ENCODE assay signal across 9 cellular contexts in genomic region chr4:116925900-116926457, GRCh38.
DNase-seq lines count a peak whose midpoint lies in the region; ATAC-seq and TF ChIP-seq lines count a peak whose summit lies in the region.
"Had no signal": no experiment of that assay in that cellular context is flagged by ENCODE, and none has a peak within 500 bp of the region (broad histone marks: within the 10 kb centered on the region; RNA-seq: fewer than 3 reads in every experiment).

No MANE protein-coding gene starts in this region.

- CTCF ChIA-PET in activated CD4-positive, alpha-beta T cell treated with anti-CD3 and anti-CD28 coated beads for 36 hours (lab: Charles Lee), result no interaction called here

- POLR2A ChIA-PET in activated CD4-positive, alpha-beta T cell treated with anti-CD3 and anti-CD28 coated beads for 36 hours (lab: Charles Lee), result no interaction called here

- H3K9ac ChIP-seq in endodermal cell (ENCODE audit: extremely low read depth, low read length, poor library complexity, severe bottlenecking), result peak overlapping the region; percentile 49

- peaks cover 15% of the 10 kb centered on the region for H3K4me1 Mint-ChIP-seq in endodermal cell
- H3K4me1 Mint-ChIP-seq in activated CD4-positive, alpha-beta T cell treated with anti-CD3 and anti-CD28 coated beads for 36 hours, result no peaks in the 10 kb centered on the region

- peaks cover 9% of the 10 kb centered on the region for H3K27me3 Mint-ChIP-seq in endodermal cell (ENCODE audit: insufficient read depth)
- H3K27me3 Mint-ChIP-seq in activated CD4-positive, alpha-beta T cell treated with anti-CD3 and anti-CD28 coated beads for 36 hours, result peaks cover 11% of the 10 kb centered on the region

- H3K27ac ChIP-seq in endodermal cell (ENCODE audit: low read depth, low read length) (no peak overlapping the region), lung (ENCODE audit: low read depth in 1 of 2, low read length in 1 of 2) (no peak overlapping the region), testis (no peak overlapping the region)

- no peak for TF ChIP-seq POLR2A in testis (IDR thresholded peaks at IDR 0.05)

- no peaks in the 10 kb centered on the region for H3K36me3 Mint-ChIP-seq in endodermal cell (ENCODE audit: low read depth)
- H3K36me3 Mint-ChIP-seq in activated CD4-positive, alpha-beta T cell treated with anti-CD3 and anti-CD28 coated beads for 36 hours (ENCODE audit: low read depth), result no peaks in the 10 kb centered on the region

- H3K27ac Mint-ChIP-seq in endodermal cell, result no peak overlapping the region
- H3K27ac Mint-ChIP-seq in activated CD4-positive, alpha-beta T cell treated with anti-CD3 and anti-CD28 coated beads for 36 hours, result no peak overlapping the region

- H3K9me3 Mint-ChIP-seq in endodermal cell, result no peaks in the 10 kb centered on the region
- H3K9me3 Mint-ChIP-seq in activated CD4-positive, alpha-beta T cell treated with anti-CD3 and anti-CD28 coated beads for 36 hours (ENCODE audit: low read depth), result peaks cover 2% of the 10 kb centered on the region

- no peak for TF ChIP-seq CTCF in endodermal cell (conservative IDR thresholded peaks at IDR 0.05)
- TF ChIP-seq CTCF in lung (IDR thresholded peaks at IDR 0.05; ENCODE audit: control extremely low read depth, extremely low read depth), result no peak
- no peak for TF ChIP-seq CTCF in testis (IDR thresholded peaks at IDR 0.05)

- H3K9me3 ChIP-seq in endodermal cell (ENCODE audit: control insufficient read depth, low read length) (no peaks in the 10 kb centered on the region), lung (ENCODE audit: control insufficient read depth in 2 of 2, insufficient read depth in 1 of 2, low read length in 1 of 2) (no peaks in the 10 kb centered on the region), testis (no peaks in the 10 kb centered on the region)

- H3K4me3 Mint-ChIP-seq in endodermal cell, result peak overlapping the region; percentile 54
- no peak overlapping the region for H3K4me3 Mint-ChIP-seq in activated CD4-positive, alpha-beta T cell treated with anti-CD3 and anti-CD28 coated beads for 36 hours

- DNase-seq in NCI-H345 treated with DMSO at 0.1 percent for 48 hours (lab: John Stamatoyannopoulos, UW; ENCODE audit: unreplicated experiment) (peak; percentile 1), endodermal cell (peak; percentile 86), lung (ENCODE audit: low spot score) (peak; percentile 30), testis (peak; percentile 23), NCI-H82 treated with DMSO at 0.1 percent for 48 hours (lab: John Stamatoyannopoulos, UW; ENCODE audit: unreplicated experiment) (no peak)
- no peak for DNase-seq in activated CD4-positive, alpha-beta T cell treated with anti-CD3 and anti-CD28 coated beads for 36 hours
- DNase-seq: activated naive CD4-positive, alpha-beta T cell treated with Interleukin-2 at 50 U/mL for 16 hours; NCI-H748 treated with DMSO at 0.1 percent for 48 hours had no signal

- H3K27me3 ChIP-seq in endodermal cell (ENCODE audit: control insufficient read depth, insufficient read depth, low read length, poor library complexity, severe bottlenecking) (peaks cover 12% of the 10 kb centered on the region), lung (ENCODE audit: control insufficient read depth, insufficient read depth) (no peaks in the 10 kb centered on the region), testis (no peaks in the 10 kb centered on the region)

- no peaks in the 10 kb centered on the region for H3K36me3 ChIP-seq in endodermal cell (ENCODE audit: control insufficient read depth, insufficient read depth, low read length)
- no peaks in the 10 kb centered on the region for H3K36me3 ChIP-seq in lung (ENCODE audit: control insufficient read depth in 2 of 2, insufficient read depth in 2 of 2, low read length in 2 of 2)
- H3K36me3 ChIP-seq in testis (ENCODE audit: low read depth, missing control alignments), result no peaks in the 10 kb centered on the region

- 2 to 6% methylated on average over 12 to 51 of the region's 51 CpGs for WGBS in endodermal cell (ENCODE audit: insufficient coverage in 1 of 2, insufficient read length in 1 of 2), 2 experiments
- 8 to 13% methylated on average over 38 to 51 of the region's 51 CpGs for WGBS in lung, 2 donors
- 3 to 4% methylated on average over 11 to 34 of the region's 51 CpGs for WGBS in testis, 2 donors

- intact Hi-C loops in testis (cut with DNase I; ENCODE audit: low total_unique reads), result no loop called here
- intact Hi-C loops in activated CD4-positive, alpha-beta T cell treated with anti-CD3 and anti-CD28 coated beads for 36 hours (cut with DNase I, micrococcal nuclease), result no loop called here

- peak overlapping the region; percentile 79 for H3K4me3 ChIP-seq in endodermal cell (ENCODE audit: low read length)
- no peak overlapping the region for H3K4me3 ChIP-seq in lung
- peak overlapping the region in 1 of 2 donors; percentile 1 for H3K4me3 ChIP-seq in testis

- ATAC-seq in lung (ENCODE audit: insufficient read depth, low FRiP score) (peak; percentile 33), HG02840 (IDR thresholded peaks at IDR 0.05; ENCODE audit: low FRiP score, unreplicated experiment) (no peak)
- no peak for ATAC-seq in activated CD4-positive, alpha-beta T cell treated with anti-CD3 and anti-CD28 coated beads for 36 hours

- H3K4me1 ChIP-seq in endodermal cell (ENCODE audit: control insufficient read depth, insufficient read depth, low read length) (no peaks in the 10 kb centered on the region), lung (ENCODE audit: control insufficient read depth in 2 of 2, insufficient read depth in 2 of 2, low read length in 2 of 2) (no peaks in the 10 kb centered on the region), testis (no peaks in the 10 kb centered on the region)

Comparison
In these comparisons a context has a peak if more than half of its experiments do, and no peak if none do; other contexts are left out.
1. DNase-seq: peak in NCI-H345 treated with DMSO at 0.1 percent for 48 hours (single experiment), endodermal cell (single experiment), lung (single experiment) and testis (single experiment); none in NCI-H82 treated with DMSO at 0.1 percent for 48 hours (single experiment) and activated CD4-positive, alpha-beta T cell treated with anti-CD3 and anti-CD28 coated beads for 36 hours (single experiment).